8 cellular contexts compared by ENCODE assay signal in the genomic region with DNA sequence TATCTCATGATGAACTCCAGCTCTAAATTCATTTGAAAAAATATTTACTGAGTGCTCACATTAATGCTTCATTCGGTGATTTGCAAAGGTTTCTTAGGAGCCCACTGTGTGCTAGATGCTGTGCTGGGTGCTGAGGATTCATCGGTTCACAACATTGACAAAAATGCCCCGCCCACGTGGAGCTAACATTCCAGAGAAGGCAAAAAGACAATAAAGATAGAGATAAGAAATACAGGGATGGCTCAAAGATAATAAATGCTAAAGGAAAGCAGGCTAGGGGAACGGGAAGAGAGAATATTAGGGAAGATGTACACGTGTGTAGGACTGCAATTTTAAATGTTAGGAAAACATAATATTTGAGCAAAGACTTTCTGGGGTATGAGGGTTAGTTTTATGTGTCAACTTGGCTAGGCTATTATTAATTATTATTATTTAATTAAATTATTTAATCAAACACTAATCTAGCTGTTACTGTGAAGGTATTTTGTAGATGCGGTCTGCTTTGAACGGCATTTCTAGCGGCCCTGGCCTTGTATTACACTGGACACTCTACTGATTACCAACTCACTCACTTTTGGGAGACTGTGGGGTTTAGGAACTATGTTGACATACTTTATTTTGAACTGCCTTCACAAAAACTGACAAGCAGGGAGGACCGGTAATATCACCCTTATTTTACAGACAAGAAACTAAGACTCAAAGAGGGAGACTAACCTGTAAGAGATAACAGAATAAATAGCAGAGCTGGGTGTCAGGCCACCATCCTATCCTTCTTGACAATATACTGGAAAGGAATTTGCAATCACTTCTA.
DNase-seq lines count a peak whose midpoint lies in the region; ATAC-seq and TF ChIP-seq lines count a peak whose summit lies in the region.

No MANE protein-coding gene starts in this region.

- H3K9ac ChIP-seq in BLaER1 treated with 17β-estradiol and CSF1 and Interleukin-3, amounts not matched to agents 10 nM and 100 nM = peak overlapping the region; percentile 87 to 94 (median 89)
- H3K9ac ChIP-seq in Loucy (ENCODE audit: low read depth, low read length, poor library complexity, severe bottlenecking) = peak overlapping the region; percentile 92

- H3K36me3 Mint-ChIP-seq in natural killer cell treated with Interleukin-12 subunit alpha and Interleukin-12 subunit beta and Interleukin-15 and Interleukin-18, amount 100 ng/mL, for 72 hours = no peaks in the 10 kb centered on the region

- H3K9me2 ChIP-seq in Loucy (replicated peaks; ENCODE audit: low read depth, low read length) = no peaks in the 10 kb centered on the region

- no peaks in the 10 kb centered on the region for H4K20me1 ChIP-seq in BLaER1 treated with 17β-estradiol and CSF1 and Interleukin-3, amounts not matched to agents 10 nM and 100 nM
- H4K20me1 ChIP-seq in Loucy (ENCODE audit: insufficient read depth, low read length, poor library complexity, severe bottlenecking) = no peaks in the 10 kb centered on the region

- no peaks in the 10 kb centered on the region for H3K9me3 Mint-ChIP-seq in natural killer cell treated with Interleukin-12 subunit alpha and Interleukin-12 subunit beta and Interleukin-15 and Interleukin-18, amount 100 ng/mL, for 72 hours

- peak overlapping the region; percentile 78 to 93 (median 92) for H3K4me2 ChIP-seq in BLaER1 treated with 17β-estradiol and CSF1 and Interleukin-3, amounts not matched to agents 10 nM and 100 nM
- peak overlapping the region; percentile 93 for H3K4me2 ChIP-seq in Loucy (ENCODE audit: low read depth, low read length, poor library complexity, severe bottlenecking)

- no peaks in the 10 kb centered on the region for H3K36me3 ChIP-seq in BLaER1 treated with 17β-estradiol and CSF1 and Interleukin-3, amounts not matched to agents 10 nM and 100 nM
- H3K36me3 ChIP-seq in Loucy (ENCODE audit: insufficient read depth, low read length) = no peaks in the 10 kb centered on the region

- peak overlapping the region; percentile 64 to 78 (median 70) for H3K4me3 ChIP-seq in BLaER1 treated with 17β-estradiol and CSF1 and Interleukin-3, amounts not matched to agents 10 nM and 100 nM
- H3K4me3 ChIP-seq in Loucy (ENCODE audit: low read length, poor library complexity, severe bottlenecking) (peak overlapping the region; percentile 89), coronary artery (peak overlapping the region; percentile 85)

- H3K4me1 ChIP-seq in BLaER1 treated with 17β-estradiol and CSF1 and Interleukin-3, amounts not matched to agents 10 nM and 100 nM = peaks cover 43 to 56% (median 47%) of the 10 kb centered on the region in 10 experiments
- H3K4me1 ChIP-seq in Loucy (ENCODE audit: insufficient read depth, low read length, poor library complexity, severe bottlenecking) = peaks cover 27% of the 10 kb centered on the region

- H3K27ac Mint-ChIP-seq in natural killer cell treated with Interleukin-12 subunit alpha and Interleukin-12 subunit beta and Interleukin-15 and Interleukin-18, amount 100 ng/mL, for 72 hours = peak overlapping the region; percentile 88 to 99

- H3K4me3 Mint-ChIP-seq in natural killer cell treated with Interleukin-12 subunit alpha and Interleukin-12 subunit beta and Interleukin-15 and Interleukin-18, amount 100 ng/mL, for 72 hours = peak overlapping the region; percentile 91

- peaks cover 46 to 48% of the 10 kb centered on the region in 2 donors for H3K4me1 Mint-ChIP-seq in natural killer cell treated with Interleukin-12 subunit alpha and Interleukin-12 subunit beta and Interleukin-15 and Interleukin-18, amount 100 ng/mL, for 72 hours (ENCODE audit: low read depth in 2 of 2)

- no peak for TF ChIP-seq CTCF in Loucy (conservative IDR thresholded peaks at IDR 0.05; ENCODE audit: low read length)
- TF ChIP-seq CTCF in coronary artery (IDR thresholded peaks at IDR 0.05) = no peak
- no peak for TF ChIP-seq CTCF in GM13976 (IDR thresholded peaks at IDR 0.05; ENCODE audit: borderline replicate concordance, control extremely low read depth, extremely low read depth, insufficient read depth, missing control alignments)

- no peak overlapping the region for H2AFZ ChIP-seq in Loucy (ENCODE audit: low read length)

- peaks cover 0 to under 1% (median 0%) of the 10 kb centered on the region in 11 experiments; a peak in 2 of 22 replicates for H3K9me3 ChIP-seq in BLaER1 treated with 17β-estradiol and CSF1 and Interleukin-3, amounts not matched to agents 10 nM and 100 nM (replicated peaks in 1 of 11)
- H3K9me3 ChIP-seq in Loucy (ENCODE audit: insufficient read depth, low read depth, low read length) = no peaks in the 10 kb centered on the region

- no peaks in the 10 kb centered on the region for H3K27me3 Mint-ChIP-seq in natural killer cell treated with Interleukin-12 subunit alpha and Interleukin-12 subunit beta and Interleukin-15 and Interleukin-18, amount 100 ng/mL, for 72 hours

- H3K79me2 ChIP-seq in Loucy (ENCODE audit: insufficient read depth, low read length) = peaks cover 9% of the 10 kb centered on the region

- in situ Hi-C loops in GM13976 (cut with MboI; ENCODE audit: low sequenced_read_pairs, unreplicated experiment) = loop anchor here (10.0 to 25.0 kb wide), 3 partner anchors 61 to 271 kb away; partner anchors contain the start of gene IRF2

- no peaks in the 10 kb centered on the region for H3K27me3 ChIP-seq in BLaER1 treated with 17β-estradiol and CSF1 and Interleukin-3, amounts not matched to agents 10 nM and 100 nM
- no peaks in the 10 kb centered on the region for H3K27me3 ChIP-seq in Loucy (ENCODE audit: insufficient read depth, low read length, poor library complexity, severe bottlenecking)

- DNase-seq in coronary artery (ENCODE audit: low spot score) (no peak), GM13976 (ENCODE audit: low spot score) (no peak), islet precursor cell (no peak), dedifferentiated amniotic fluid mesenchymal stem cell (ENCODE audit: extremely low spot score) (no peak)
- no peak for DNase-seq in natural killer cell treated with Interleukin-12 subunit alpha and Interleukin-12 subunit beta and Interleukin-15 and Interleukin-18, amount 100 ng/mL, for 72 hours (ENCODE audit: low spot score)
- no peak for DNase-seq in effector CD8-positive, alpha-beta T cell (lab: John Stamatoyannopoulos, UW)

- peaks cover 17% of the 10 kb centered on the region for H3F3A ChIP-seq in Loucy (ENCODE audit: low read depth)

- no peak for ATAC-seq in natural killer cell treated with Interleukin-12 subunit alpha and Interleukin-12 subunit beta and Interleukin-15 and Interleukin-18, amount 100 ng/mL, for 72 hours

- H3K27ac ChIP-seq in BLaER1 treated with 17β-estradiol and CSF1 and Interleukin-3, amounts not matched to agents 10 nM and 100 nM = peak overlapping the region; percentile 90 to 97 (median 93)
- peak overlapping the region; percentile 83 to 96 for H3K27ac ChIP-seq in coronary artery
